ENCODE assay signal across 8 cellular contexts in the genomic region with DNA sequence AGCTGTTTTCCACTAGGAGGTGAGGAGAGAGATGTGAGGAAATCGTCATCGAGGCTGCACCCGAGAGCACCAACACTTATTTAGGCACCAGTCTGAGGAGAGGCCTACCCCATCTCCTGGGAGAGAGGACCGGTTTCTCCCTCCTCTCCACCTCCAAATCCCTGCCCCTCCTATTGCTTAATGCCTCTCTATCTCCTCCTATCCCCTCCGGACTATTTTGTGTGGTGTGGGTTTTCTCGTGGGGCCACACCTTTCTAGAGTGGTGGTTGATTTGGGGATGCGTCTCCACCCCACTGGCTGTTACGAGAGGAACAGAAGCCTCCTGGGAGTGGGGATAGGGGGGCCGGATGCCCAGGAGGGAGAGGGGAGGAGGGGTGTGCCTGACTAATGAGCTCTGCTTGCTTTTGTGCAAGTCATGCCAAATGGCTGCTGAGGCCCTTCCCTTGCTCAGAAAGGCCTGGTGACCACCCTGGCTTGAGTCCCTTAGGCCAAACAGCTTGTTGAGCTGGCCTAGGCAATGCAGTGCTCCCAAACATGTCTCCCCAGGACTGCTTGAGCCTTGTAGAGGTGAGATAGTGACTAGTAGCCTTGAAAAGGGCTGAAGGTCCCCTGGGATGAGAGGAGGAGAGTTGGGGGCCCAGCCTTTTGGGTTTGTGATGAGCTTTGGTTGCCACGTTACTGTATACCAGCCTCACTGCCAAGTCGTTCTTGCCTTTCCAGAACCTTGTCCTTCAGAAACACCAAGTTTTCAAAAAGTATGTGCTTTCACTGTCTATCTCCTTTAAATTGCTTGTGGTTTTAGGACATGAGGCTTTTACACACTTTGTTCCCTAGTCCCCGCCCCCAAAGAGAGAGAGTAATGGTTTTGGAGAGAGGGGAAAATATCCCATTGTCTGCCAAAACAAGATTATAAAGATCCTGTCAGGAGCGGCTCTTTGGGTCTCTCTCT. TPM values are rescaled to one million over a fixed set of nuclear protein-coding genes. Genes with fewer than 3 reads are reported as not detected.
DNase-seq lines count a peak whose midpoint lies in the region; ATAC-seq and TF ChIP-seq lines count a peak whose summit lies in the region.

No MANE protein-coding gene starts in this region.

- intact Hi-C loops in activated T-helper 2 cell treated with anti-CD3 and anti-CD28 coated beads, Interferon-gamma antibody, Interleukin-2, Interleukin-4, amounts not matched to agents 10 μg/mL and 5 μg/mL and 100 μg/mL, durations not matched to agents 14 hours and 24 hours and 36 hours (cut with micrococcal nuclease), result loop anchor here (10.0 kb wide), 1 partner anchor 346 kb away; no protein-coding TSS in a partner anchor
- intact Hi-C loops in upper lobe of right lung (cut with DNase I), result no loop called here

- no peaks in the 10 kb centered on the region for H3K9me3 Mint-ChIP-seq in activated T-helper 2 cell treated with anti-CD3 and anti-CD28 coated beads, Interferon-gamma antibody, Interleukin-2, Interleukin-4, amounts not matched to agents 10 μg/mL and 5 μg/mL and 100 μg/mL, durations not matched to agents 14 hours and 24 hours and 36 hours

- H3K36me3 ChIP-seq in neuron (ENCODE audit: insufficient read depth, low read length) (no peaks in the 10 kb centered on the region), upper lobe of right lung (no peaks in the 10 kb centered on the region)

- H3K36me3 Mint-ChIP-seq in activated T-helper 2 cell treated with anti-CD3 and anti-CD28 coated beads, Interferon-gamma antibody, Interleukin-2, Interleukin-4, amounts not matched to agents 10 μg/mL and 5 μg/mL and 100 μg/mL, durations not matched to agents 14 hours and 24 hours and 36 hours (ENCODE audit: low read depth), result peaks cover 50% of the 10 kb centered on the region

- peaks cover 50% of the 10 kb centered on the region for H3K4me1 Mint-ChIP-seq in activated T-helper 2 cell treated with anti-CD3 and anti-CD28 coated beads, Interferon-gamma antibody, Interleukin-2, Interleukin-4, amounts not matched to agents 10 μg/mL and 5 μg/mL and 100 μg/mL, durations not matched to agents 14 hours and 24 hours and 36 hours (ENCODE audit: low read depth)

- no peak overlapping the region for H2AFZ ChIP-seq in neuron (ENCODE audit: low read depth, low read length)

- DNase-seq in GDM1 (lab: John Stamatoyannopoulos, UW) (peak; percentile 77), RPMI7951 (ENCODE audit: low read depth) (peak; percentile 94), fibroblast of villous mesenchyme (ENCODE audit: low read depth) (peak; percentile 85), upper lobe of right lung (peak; percentile 76)
- peak; percentile 50 for DNase-seq in activated T-helper 2 cell treated with anti-CD3 and anti-CD28 coated beads, Interferon-gamma antibody, Interleukin-2, Interleukin-4, amounts not matched to agents 10 μg/mL and 5 μg/mL and 100 μg/mL, durations not matched to agents 14 hours and 24 hours and 36 hours (ENCODE audit: low spot score)

- peak overlapping the region; percentile 96 for H3K27ac Mint-ChIP-seq in activated T-helper 2 cell treated with anti-CD3 and anti-CD28 coated beads, Interferon-gamma antibody, Interleukin-2, Interleukin-4, amounts not matched to agents 10 μg/mL and 5 μg/mL and 100 μg/mL, durations not matched to agents 14 hours and 24 hours and 36 hours

- TF ChIP-seq CTCF in fibroblast of villous mesenchyme (IDR thresholded peaks at IDR 0.05; ENCODE audit: insufficient read depth, low read depth, low read length), result no peak
- no peak for TF ChIP-seq CTCF in upper lobe of right lung (IDR thresholded peaks at IDR 0.05)

- H3K4me3 ChIP-seq in fibroblast of villous mesenchyme (ENCODE audit: low read depth, low read length) (peak overlapping the region; percentile 77), neuron (ENCODE audit: low read length) (peak overlapping the region; percentile 86), upper lobe of right lung (peak overlapping the region; percentile 69)

- no peaks in the 10 kb centered on the region for H3K27me3 Mint-ChIP-seq in activated T-helper 2 cell treated with anti-CD3 and anti-CD28 coated beads, Interferon-gamma antibody, Interleukin-2, Interleukin-4, amounts not matched to agents 10 μg/mL and 5 μg/mL and 100 μg/mL, durations not matched to agents 14 hours and 24 hours and 36 hours (ENCODE audit: low read depth)

- ATAC-seq in HG02759 (IDR thresholded peaks at IDR 0.05; ENCODE audit: unreplicated experiment) (peak; percentile 36), upper lobe of right lung (peak; percentile 84), HG02870 (IDR thresholded peaks at IDR 0.05; ENCODE audit: unreplicated experiment) (no peak)

- peak overlapping the region; percentile 96 for H3K4me3 Mint-ChIP-seq in activated T-helper 2 cell treated with anti-CD3 and anti-CD28 coated beads, Interferon-gamma antibody, Interleukin-2, Interleukin-4, amounts not matched to agents 10 μg/mL and 5 μg/mL and 100 μg/mL, durations not matched to agents 14 hours and 24 hours and 36 hours (ENCODE audit: low read depth)

- H3K27me3 ChIP-seq in neuron (ENCODE audit: insufficient read depth, low read length) (no peaks in the 10 kb centered on the region), upper lobe of right lung (no peaks in the 10 kb centered on the region)

- H3K27ac ChIP-seq in upper lobe of right lung, result peak overlapping the region; percentile 93

- H3K9me3 ChIP-seq in neuron (ENCODE audit: low read length) (no peaks in the 10 kb centered on the region), upper lobe of right lung (no peaks in the 10 kb centered on the region)

- H3K4me1 ChIP-seq in neuron (ENCODE audit: insufficient read depth, low read length), result peaks cover 6% of the 10 kb centered on the region
- peaks cover 18% of the 10 kb centered on the region for H3K4me1 ChIP-seq in upper lobe of right lung

RNA-seq across cellular contexts. Expression of gene MSN, which starts 1.2 kb away (rescaled TPM):
- total RNA-seq in RPMI7951 (2014; rRNA removed; shearing (Covaris generic)), result 389 and 461 TPM in 2 replicates
- total RNA-seq in activated T-helper 2 cell treated with anti-CD3 and anti-CD28 coated beads, Interferon-gamma antibody, Interleukin-2, Interleukin-4, amounts not matched to agents 10 μg/mL and 5 μg/mL and 100 μg/mL, durations not matched to agents 14 hours and 24 hours and 36 hours, result 473 and 476 TPM in 2 replicates
- 305 and 309 TPM in 2 replicates for total RNA-seq in fibroblast of villous mesenchyme
- 462 TPM for total RNA-seq in upper lobe of right lung
